In genomic region chr17:41959336-41960095, GRCh38 we compare ENCODE assay signal across 8 cellular contexts.
A peak's percentile ranks its signal among the peaks of the same experiment; 100 is the strongest.
DNase-seq lines count a peak whose midpoint lies in the region; ATAC-seq and TF ChIP-seq lines count a peak whose summit lies in the region.

No MANE protein-coding gene starts in this region.

- no peak overlapping the region for H3K4me3 Mint-ChIP-seq in activated naive CD8-positive, alpha-beta T cell treated with anti-CD3 and anti-CD28 coated beads, Interleukin-2, amount 50 U/mL, for 24 hours

- H3K4me3 ChIP-seq in foreskin fibroblast (ENCODE audit: low read depth in 1 of 2, low read length in 2 of 2): no peak overlapping the region

- H3K27ac Mint-ChIP-seq in activated naive CD8-positive, alpha-beta T cell treated with anti-CD3 and anti-CD28 coated beads, Interleukin-2, amount 50 U/mL, for 24 hours: no peak overlapping the region

- no peak for ATAC-seq in activated naive CD8-positive, alpha-beta T cell treated with anti-CD3 and anti-CD28 coated beads, Interleukin-2, amount 50 U/mL, for 24 hours

- CTCF ChIA-PET in HEK293T (lab: Yijun Ruan, JAX): interaction anchor here (0.6 to 2.2 kb wide), 12 partner anchors 10 to 175 kb away, joined by 3 to 10 read pairs (median 4); partner anchors contain the start of genes ACLY, NKIRAS2 and ODAD4

- POLR2A ChIA-PET in HEK293T (lab: Yijun Ruan, JAX): interaction anchor here (0.6 to 6.5 kb wide), 12 partner anchors 30 to 270 kb away, joined by 3 to 38 read pairs (median 4); partner anchors contain the start of genes ACLY, DNAJC7, KLHL11 and NKIRAS2

- peak; percentile 45 for TF ChIP-seq CTCF in foreskin fibroblast (IDR thresholded peaks at IDR 0.05; ENCODE audit: low read depth, low read length)

- no peaks in the 10 kb centered on the region for H3K9me3 Mint-ChIP-seq in activated naive CD8-positive, alpha-beta T cell treated with anti-CD3 and anti-CD28 coated beads, Interleukin-2, amount 50 U/mL, for 24 hours

- H3K36me3 Mint-ChIP-seq in activated naive CD8-positive, alpha-beta T cell treated with anti-CD3 and anti-CD28 coated beads, Interleukin-2, amount 50 U/mL, for 24 hours (ENCODE audit: low read depth): no peaks in the 10 kb centered on the region

- no peaks in the 10 kb centered on the region for H3K4me1 Mint-ChIP-seq in activated naive CD8-positive, alpha-beta T cell treated with anti-CD3 and anti-CD28 coated beads, Interleukin-2, amount 50 U/mL, for 24 hours

- DNase-seq in Ammon's horn (ENCODE audit: low spot score) (peak; percentile 71), HEK293T (ENCODE audit: extremely low spot score) (peak; percentile 60), SHP77 treated with DMSO at 0.1 percent for 48 hours (lab: John Stamatoyannopoulos, UW) (peak; percentile 57), foreskin fibroblast (peak; percentile 43 to 73), stromal cell of bone marrow (ENCODE audit: low read depth) (peak; percentile 24), epidermal melanocyte (ENCODE audit: insufficient read length, low spot score) (no peak)
- no peak for DNase-seq in stimulated activated CD4-positive, alpha-beta T cell treated with anti-CD3 and anti-CD28 coated beads, Interleukin-4, amount 100 ng/mL, for 24 hours
- DNase-seq in activated naive CD8-positive, alpha-beta T cell treated with anti-CD3 and anti-CD28 coated beads, Interleukin-2, amount 50 U/mL, for 24 hours: no peak

- H3K27me3 Mint-ChIP-seq in activated naive CD8-positive, alpha-beta T cell treated with anti-CD3 and anti-CD28 coated beads, Interleukin-2, amount 50 U/mL, for 24 hours: no peaks in the 10 kb centered on the region

TF ChIP-seq in HEK293T, 16 proteins besides CTCF, POLR2A, EP300 and RAD21:
- TF ChIP-seq FOXM1 (IDR thresholded peaks at IDR 0.05; ENCODE audit: borderline replicate concordance) (no peak), BHLHE40 (IDR thresholded peaks at IDR 0.05; ENCODE audit: borderline replicate concordance) (no peak), ZNF384 (IDR thresholded peaks at IDR 0.05) (no peak), FOXA1 (IDR thresholded peaks at IDR 0.05) (no peak), HDGF (IDR thresholded peaks at IDR 0.05; ENCODE audit: borderline replicate concordance) (no peak), FOXK2 (IDR thresholded peaks at IDR 0.05) (no peak), L3MBTL2 (conservative IDR thresholded peaks at IDR 0.05) (no peak), LEF1 (IDR thresholded peaks at IDR 0.05; ENCODE audit: borderline replicate concordance) (no peak), ELF4 (IDR thresholded peaks at IDR 0.05) (no peak), PKNOX1 (IDR thresholded peaks at IDR 0.05) (no peak), TARDBP (IDR thresholded peaks at IDR 0.05) (no peak), ARNT (IDR thresholded peaks at IDR 0.05) (no peak), SP1 (IDR thresholded peaks at IDR 0.05) (no peak), SUZ12 (IDR thresholded peaks at IDR 0.05) (no peak), CTBP1 (IDR thresholded peaks at IDR 0.05; ENCODE audit: borderline replicate concordance) (no peak), NFRKB (IDR thresholded peaks at IDR 0.05) (no peak)

Comparison
In these comparisons a context has a peak if more than half of its experiments do, and no peak if none do; other contexts are left out.
1. DNase-seq: peak in Ammon's horn (single experiment), HEK293T (single experiment), SHP77 treated with DMSO at 0.1 percent for 48 hours (single experiment), foreskin fibroblast (2 of 2) and stromal cell of bone marrow (single experiment); none in stimulated activated CD4-positive, alpha-beta T cell treated with anti-CD3 and anti-CD28 coated beads, Interleukin-4, amount 100 ng/mL, for 24 hours (single experiment), activated naive CD8-positive, alpha-beta T cell treated with anti-CD3 and anti-CD28 coated beads, Interleukin-2, amount 50 U/mL, for 24 hours (single experiment) and epidermal melanocyte (single experiment).